ENCODE assay signal across 1 cellular context in genomic region chr1:224329484-224329841, GRCh38.
TF ChIP-seq lines count a peak whose summit lies in the region.

No MANE protein-coding gene starts in this region.

TF ChIP-seq in HEK293, 187 proteins besides CTCF, POLR2A, EP300 and RAD21 (continued from another document):
- TF ChIP-seq ZNF169 (tag by site-specific recombination; IDR thresholded peaks at IDR 0.05) = no peak
- TF ChIP-seq ZBTB21 (tag by site-specific recombination; IDR thresholded peaks at IDR 0.05) = no peak
- no peak for TF ChIP-seq ZFP69B (tag by site-specific recombination; IDR thresholded peaks at IDR 0.05)
